1 cellular context compared by ENCODE assay signal in the genomic region with DNA sequence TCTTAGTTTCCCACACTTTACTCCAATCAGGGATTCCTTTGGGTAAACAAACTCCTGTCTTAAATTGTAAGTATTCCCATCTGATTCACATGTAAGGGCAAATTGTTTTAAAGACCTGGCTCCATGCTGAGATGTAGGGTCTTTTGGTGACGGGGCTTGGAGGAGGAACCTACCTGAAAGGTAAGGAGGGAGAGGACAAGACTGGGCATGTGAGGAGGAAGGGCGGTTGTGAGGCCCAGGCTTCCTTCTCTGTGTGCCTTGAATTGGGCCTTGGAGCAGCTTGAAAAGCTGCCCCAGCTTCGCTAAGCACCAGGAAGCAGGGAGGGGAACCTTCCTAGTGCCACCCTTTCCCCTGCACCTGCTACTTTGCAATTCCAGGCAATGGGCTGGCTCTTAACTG.
TF ChIP-seq lines count a peak whose summit lies in the region.

No MANE protein-coding gene starts in this region.

TF ChIP-seq in IMR-90, 13 proteins besides CTCF, POLR2A, EP300 and RAD21:
- TF ChIP-seq, protein P1, sequence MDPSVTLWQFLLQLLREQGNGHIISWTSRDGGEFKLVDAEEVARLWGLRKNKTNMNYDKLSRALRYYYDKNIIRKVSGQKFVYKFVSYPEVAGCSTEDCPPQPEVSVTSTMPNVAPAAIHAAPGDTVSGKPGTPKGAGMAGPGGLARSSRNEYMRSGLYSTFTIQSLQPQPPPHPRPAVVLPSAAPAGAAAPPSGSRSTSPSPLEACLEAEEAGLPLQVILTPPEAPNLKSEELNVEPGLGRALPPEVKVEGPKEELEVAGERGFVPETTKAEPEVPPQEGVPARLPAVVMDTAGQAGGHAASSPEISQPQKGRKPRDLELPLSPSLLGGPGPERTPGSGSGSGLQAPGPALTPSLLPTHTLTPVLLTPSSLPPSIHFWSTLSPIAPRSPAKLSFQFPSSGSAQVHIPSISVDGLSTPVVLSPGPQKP (IDR thresholded peaks at IDR 0.05; ENCODE audit: borderline replicate concordance, low read depth, low read length) = no peak
- TF ChIP-seq SMC3 (IDR thresholded peaks at IDR 0.05; ENCODE audit: low read depth, low read length) = no peak
- no peak for TF ChIP-seq BHLHE40 (IDR thresholded peaks at IDR 0.05; ENCODE audit: low read depth, low read length)
- no peak for TF ChIP-seq NFE2L2 (IDR thresholded peaks at IDR 0.05; ENCODE audit: low read depth, low read length)
- TF ChIP-seq CHD1 (IDR thresholded peaks at IDR 0.05; ENCODE audit: low read depth, low read length) = no peak
- no peak for TF ChIP-seq MAZ (IDR thresholded peaks at IDR 0.05; ENCODE audit: borderline replicate concordance, low read depth, low read length)
- TF ChIP-seq USF2 (IDR thresholded peaks at IDR 0.05; ENCODE audit: low read depth, low read length) = no peak
